Comparison of ENCODE assay signal across 1 cellular context in the genomic region with DNA sequence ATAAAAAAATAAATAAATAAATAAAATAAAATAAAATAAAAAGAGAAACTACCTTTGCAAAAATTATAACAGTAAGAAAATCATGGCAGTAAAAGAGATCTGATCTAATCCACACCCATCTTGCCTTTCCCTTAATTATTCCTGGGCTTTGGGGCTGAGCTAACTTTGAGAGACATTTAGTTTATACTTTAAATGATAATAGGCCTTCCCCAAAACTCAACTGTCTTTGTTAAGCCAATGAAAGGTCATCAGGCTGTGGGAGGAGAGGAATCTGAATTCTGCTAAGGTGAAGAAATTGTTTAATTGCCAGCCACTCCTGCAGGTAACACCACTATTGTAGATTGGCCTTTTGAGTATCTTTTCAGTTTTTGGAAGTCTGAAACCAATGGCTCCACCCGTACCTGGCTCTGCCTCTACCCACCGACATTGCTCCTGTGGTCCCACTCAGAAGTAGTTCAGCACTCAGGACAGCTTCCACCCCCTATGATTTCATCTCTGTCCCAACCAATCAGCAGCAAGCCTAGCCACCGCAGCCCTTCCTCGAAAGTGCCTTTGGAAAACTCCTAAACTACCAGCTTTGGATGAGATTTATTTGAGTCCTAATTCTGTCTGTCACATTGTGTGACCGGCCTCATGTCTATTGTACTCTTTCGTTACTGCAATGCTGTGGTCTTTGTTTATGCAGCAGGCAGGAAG.
TF ChIP-seq lines count a peak whose summit lies in the region.

No MANE protein-coding gene starts in this region.

TF ChIP-seq in K562, 482 proteins besides CTCF, POLR2A, EP300 and RAD21 (continues in another document):
- TF ChIP-seq, protein P1, sequence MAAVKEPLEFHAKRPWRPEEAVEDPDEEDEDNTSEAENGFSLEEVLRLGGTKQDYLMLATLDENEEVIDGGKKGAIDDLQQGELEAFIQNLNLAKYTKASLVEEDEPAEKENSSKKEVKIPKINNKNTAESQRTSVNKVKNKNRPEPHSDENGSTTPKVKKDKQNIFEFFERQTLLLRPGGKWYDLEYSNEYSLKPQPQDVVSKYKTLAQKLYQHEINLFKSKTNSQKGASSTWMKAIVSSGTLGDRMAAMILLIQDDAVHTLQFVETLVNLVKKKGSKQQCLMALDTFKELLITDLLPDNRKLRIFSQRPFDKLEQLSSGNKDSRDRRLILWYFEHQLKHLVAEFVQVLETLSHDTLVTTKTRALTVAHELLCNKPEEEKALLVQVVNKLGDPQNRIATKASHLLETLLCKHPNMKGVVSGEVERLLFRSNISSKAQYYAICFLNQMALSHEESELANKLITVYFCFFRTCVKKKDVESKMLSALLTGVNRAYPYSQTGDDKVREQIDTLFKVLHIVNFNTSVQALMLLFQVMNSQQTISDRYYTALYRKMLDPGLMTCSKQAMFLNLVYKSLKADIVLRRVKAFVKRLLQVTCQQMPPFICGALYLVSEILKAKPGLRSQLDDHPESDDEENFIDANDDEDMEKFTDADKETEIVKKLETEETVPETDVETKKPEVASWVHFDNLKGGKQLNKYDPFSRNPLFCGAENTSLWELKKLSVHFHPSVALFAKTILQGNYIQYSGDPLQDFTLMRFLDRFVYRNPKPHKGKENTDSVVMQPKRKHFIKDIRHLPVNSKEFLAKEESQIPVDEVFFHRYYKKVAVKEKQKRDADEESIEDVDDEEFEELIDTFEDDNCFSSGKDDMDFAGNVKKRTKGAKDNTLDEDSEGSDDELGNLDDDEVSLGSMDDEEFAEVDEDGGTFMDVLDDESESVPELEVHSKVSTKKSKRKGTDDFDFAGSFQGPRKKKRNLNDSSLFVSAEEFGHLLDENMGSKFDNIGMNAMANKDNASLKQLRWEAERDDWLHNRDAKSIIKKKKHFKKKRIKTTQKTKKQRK (IDR thresholded peaks at IDR 0.05; ENCODE audit: borderline replicate concordance, low read depth, low read length), result no peak
- no peak for TF ChIP-seq ZBED1 (IDR thresholded peaks at IDR 0.05)
- peak; percentile 96 for TF ChIP-seq EHMT2 (IDR thresholded peaks at IDR 0.05)
- TF ChIP-seq, protein P2, sequence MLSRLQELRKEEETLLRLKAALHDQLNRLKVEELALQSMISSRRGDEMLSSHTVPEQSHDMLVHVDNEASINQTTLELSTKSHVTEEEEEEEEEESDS (CRISPR knock-in tag; IDR thresholded peaks at IDR 0.05), result no peak
- TF ChIP-seq, protein P3, sequence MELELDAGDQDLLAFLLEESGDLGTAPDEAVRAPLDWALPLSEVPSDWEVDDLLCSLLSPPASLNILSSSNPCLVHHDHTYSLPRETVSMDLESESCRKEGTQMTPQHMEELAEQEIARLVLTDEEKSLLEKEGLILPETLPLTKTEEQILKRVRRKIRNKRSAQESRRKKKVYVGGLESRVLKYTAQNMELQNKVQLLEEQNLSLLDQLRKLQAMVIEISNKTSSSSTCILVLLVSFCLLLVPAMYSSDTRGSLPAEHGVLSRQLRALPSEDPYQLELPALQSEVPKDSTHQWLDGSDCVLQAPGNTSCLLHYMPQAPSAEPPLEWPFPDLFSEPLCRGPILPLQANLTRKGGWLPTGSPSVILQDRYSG (tag; conservative IDR thresholded peaks at IDR 0.05; ENCODE audit: low read depth), result 0 out of 2 replicates have a peak, but pooled peaks have one; percentile 30
- no peak for TF ChIP-seq ZBTB1 (CRISPR knock-in tag; IDR thresholded peaks at IDR 0.05; ENCODE audit: borderline replicate concordance, low read depth)
- no peak for TF ChIP-seq CXXC5 (CRISPR knock-in tag; IDR thresholded peaks at IDR 0.05)
- no peak for TF ChIP-seq KLF16 (IDR thresholded peaks at IDR 0.05)
- TF ChIP-seq, protein P4, sequence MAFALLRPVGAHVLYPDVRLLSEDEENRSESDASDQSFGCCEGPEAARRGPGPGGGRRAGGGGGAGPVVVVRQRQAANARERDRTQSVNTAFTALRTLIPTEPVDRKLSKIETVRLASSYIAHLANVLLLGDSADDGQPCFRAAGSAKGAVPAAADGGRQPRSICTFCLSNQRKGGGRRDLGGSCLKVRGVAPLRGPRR (CRISPR knock-in tag; IDR thresholded peaks at IDR 0.05), result no peak
- TF ChIP-seq THRAP3 (IDR thresholded peaks at IDR 0.05; ENCODE audit: borderline replicate concordance), result no peak
- no peak for TF ChIP-seq TFAM (CRISPR knock-in tag; conservative IDR thresholded peaks at IDR 0.05)
- TF ChIP-seq POU5F1 (IDR thresholded peaks at IDR 0.05; ENCODE audit: borderline replicate concordance, low read depth, low read length, partially characterized antibody), result no peak
- TF ChIP-seq NR2C1 (IDR thresholded peaks at IDR 0.05), result no peak
- no peak for TF ChIP-seq NR2C1 (tag; IDR thresholded peaks at IDR 0.05)
- TF ChIP-seq RNF2 (IDR thresholded peaks at IDR 0.05), result no peak
- TF ChIP-seq, protein P5, sequence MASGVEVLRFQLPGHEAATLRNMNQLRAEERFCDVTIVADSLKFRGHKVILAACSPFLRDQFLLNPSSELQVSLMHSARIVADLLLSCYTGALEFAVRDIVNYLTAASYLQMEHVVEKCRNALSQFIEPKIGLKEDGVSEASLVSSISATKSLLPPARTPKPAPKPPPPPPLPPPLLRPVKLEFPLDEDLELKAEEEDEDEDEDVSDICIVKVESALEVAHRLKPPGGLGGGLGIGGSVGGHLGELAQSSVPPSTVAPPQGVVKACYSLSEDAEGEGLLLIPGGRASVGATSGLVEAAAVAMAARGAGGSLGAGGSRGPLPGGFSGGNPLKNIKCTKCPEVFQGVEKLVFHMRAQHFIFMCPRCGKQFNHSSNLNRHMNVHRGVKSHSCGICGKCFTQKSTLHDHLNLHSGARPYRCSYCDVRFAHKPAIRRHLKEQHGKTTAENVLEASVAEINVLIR (CRISPR knock-in tag; IDR thresholded peaks at IDR 0.05), result no peak
- no peak for TF ChIP-seq PTRF (tag; IDR thresholded peaks at IDR 0.05)
- no peak for TF ChIP-seq ZNF699 (CRISPR knock-in tag; IDR thresholded peaks at IDR 0.05; ENCODE audit: insufficient replicate concordance)
- TF ChIP-seq ZEB2 (IDR thresholded peaks at IDR 0.05), result no peak
- TF ChIP-seq FOXJ3 (CRISPR knock-in tag; IDR thresholded peaks at IDR 0.05), result no peak
- TF ChIP-seq MCM3 (IDR thresholded peaks at IDR 0.05), result no peak
- no peak for TF ChIP-seq TBL1XR1 (IDR thresholded peaks at IDR 0.05; ENCODE audit: low read length in 2 of 2)
- no peak for TF ChIP-seq BRD9 (IDR thresholded peaks at IDR 0.05; ENCODE audit: low read depth, partially characterized antibody)
- no peak for TF ChIP-seq ZSCAN32 (CRISPR knock-in tag; IDR thresholded peaks at IDR 0.05)
- TF ChIP-seq NFYB (IDR thresholded peaks at IDR 0.05; ENCODE audit: extremely low read depth, insufficient read length), result peak; percentile 56
- TF ChIP-seq PTTG1 (tag; IDR thresholded peaks at IDR 0.05; ENCODE audit: low read depth), result no peak
- TF ChIP-seq, protein P6, sequence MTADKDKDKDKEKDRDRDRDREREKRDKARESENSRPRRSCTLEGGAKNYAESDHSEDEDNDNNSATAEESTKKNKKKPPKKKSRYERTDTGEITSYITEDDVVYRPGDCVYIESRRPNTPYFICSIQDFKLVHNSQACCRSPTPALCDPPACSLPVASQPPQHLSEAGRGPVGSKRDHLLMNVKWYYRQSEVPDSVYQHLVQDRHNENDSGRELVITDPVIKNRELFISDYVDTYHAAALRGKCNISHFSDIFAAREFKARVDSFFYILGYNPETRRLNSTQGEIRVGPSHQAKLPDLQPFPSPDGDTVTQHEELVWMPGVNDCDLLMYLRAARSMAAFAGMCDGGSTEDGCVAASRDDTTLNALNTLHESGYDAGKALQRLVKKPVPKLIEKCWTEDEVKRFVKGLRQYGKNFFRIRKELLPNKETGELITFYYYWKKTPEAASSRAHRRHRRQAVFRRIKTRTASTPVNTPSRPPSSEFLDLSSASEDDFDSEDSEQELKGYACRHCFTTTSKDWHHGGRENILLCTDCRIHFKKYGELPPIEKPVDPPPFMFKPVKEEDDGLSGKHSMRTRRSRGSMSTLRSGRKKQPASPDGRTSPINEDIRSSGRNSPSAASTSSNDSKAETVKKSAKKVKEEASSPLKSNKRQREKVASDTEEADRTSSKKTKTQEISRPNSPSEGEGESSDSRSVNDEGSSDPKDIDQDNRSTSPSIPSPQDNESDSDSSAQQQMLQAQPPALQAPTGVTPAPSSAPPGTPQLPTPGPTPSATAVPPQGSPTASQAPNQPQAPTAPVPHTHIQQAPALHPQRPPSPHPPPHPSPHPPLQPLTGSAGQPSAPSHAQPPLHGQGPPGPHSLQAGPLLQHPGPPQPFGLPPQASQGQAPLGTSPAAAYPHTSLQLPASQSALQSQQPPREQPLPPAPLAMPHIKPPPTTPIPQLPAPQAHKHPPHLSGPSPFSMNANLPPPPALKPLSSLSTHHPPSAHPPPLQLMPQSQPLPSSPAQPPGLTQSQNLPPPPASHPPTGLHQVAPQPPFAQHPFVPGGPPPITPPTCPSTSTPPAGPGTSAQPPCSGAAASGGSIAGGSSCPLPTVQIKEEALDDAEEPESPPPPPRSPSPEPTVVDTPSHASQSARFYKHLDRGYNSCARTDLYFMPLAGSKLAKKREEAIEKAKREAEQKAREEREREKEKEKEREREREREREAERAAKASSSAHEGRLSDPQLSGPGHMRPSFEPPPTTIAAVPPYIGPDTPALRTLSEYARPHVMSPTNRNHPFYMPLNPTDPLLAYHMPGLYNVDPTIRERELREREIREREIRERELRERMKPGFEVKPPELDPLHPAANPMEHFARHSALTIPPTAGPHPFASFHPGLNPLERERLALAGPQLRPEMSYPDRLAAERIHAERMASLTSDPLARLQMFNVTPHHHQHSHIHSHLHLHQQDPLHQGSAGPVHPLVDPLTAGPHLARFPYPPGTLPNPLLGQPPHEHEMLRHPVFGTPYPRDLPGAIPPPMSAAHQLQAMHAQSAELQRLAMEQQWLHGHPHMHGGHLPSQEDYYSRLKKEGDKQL (CRISPR knock-in tag; IDR thresholded peaks at IDR 0.05; ENCODE audit: borderline replicate concordance), result no peak
- no peak for TF ChIP-seq RBM17 (IDR thresholded peaks at IDR 0.05; ENCODE audit: borderline replicate concordance, low read depth, low read length)
- no peak for TF ChIP-seq CREB1 (IDR thresholded peaks at IDR 0.05)
- TF ChIP-seq CREB1 (CRISPR knock-in tag; IDR thresholded peaks at IDR 0.05), result no peak
- no peak for TF ChIP-seq HSF4 (CRISPR knock-in tag; IDR thresholded peaks at IDR 0.05; ENCODE audit: borderline replicate concordance)
- TF ChIP-seq, protein P7, sequence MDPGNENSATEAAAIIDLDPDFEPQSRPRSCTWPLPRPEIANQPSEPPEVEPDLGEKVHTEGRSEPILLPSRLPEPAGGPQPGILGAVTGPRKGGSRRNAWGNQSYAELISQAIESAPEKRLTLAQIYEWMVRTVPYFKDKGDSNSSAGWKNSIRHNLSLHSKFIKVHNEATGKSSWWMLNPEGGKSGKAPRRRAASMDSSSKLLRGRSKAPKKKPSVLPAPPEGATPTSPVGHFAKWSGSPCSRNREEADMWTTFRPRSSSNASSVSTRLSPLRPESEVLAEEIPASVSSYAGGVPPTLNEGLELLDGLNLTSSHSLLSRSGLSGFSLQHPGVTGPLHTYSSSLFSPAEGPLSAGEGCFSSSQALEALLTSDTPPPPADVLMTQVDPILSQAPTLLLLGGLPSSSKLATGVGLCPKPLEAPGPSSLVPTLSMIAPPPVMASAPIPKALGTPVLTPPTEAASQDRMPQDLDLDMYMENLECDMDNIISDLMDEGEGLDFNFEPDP (CRISPR knock-in tag; IDR thresholded peaks at IDR 0.05), result no peak
- peak; percentile 91 for TF ChIP-seq MIER1 (IDR thresholded peaks at IDR 0.05; ENCODE audit: low read depth)
- no peak for TF ChIP-seq MEF2D (tag; conservative IDR thresholded peaks at IDR 0.05; ENCODE audit: low read depth)
- TF ChIP-seq HMG20B (CRISPR knock-in tag; IDR thresholded peaks at IDR 0.05), result no peak
- TF ChIP-seq MCM7 (IDR thresholded peaks at IDR 0.05), result no peak
- TF ChIP-seq, protein P8, sequence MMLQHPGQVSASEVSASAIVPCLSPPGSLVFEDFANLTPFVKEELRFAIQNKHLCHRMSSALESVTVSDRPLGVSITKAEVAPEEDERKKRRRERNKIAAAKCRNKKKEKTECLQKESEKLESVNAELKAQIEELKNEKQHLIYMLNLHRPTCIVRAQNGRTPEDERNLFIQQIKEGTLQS (IDR thresholded peaks at IDR 0.05), result peak; percentile 12; the same call in 1 of the 2 replicates
- TF ChIP-seq, protein P8 (CRISPR knock-in tag; conservative IDR thresholded peaks at IDR 0.05), result no peak
- TF ChIP-seq, protein P9, sequence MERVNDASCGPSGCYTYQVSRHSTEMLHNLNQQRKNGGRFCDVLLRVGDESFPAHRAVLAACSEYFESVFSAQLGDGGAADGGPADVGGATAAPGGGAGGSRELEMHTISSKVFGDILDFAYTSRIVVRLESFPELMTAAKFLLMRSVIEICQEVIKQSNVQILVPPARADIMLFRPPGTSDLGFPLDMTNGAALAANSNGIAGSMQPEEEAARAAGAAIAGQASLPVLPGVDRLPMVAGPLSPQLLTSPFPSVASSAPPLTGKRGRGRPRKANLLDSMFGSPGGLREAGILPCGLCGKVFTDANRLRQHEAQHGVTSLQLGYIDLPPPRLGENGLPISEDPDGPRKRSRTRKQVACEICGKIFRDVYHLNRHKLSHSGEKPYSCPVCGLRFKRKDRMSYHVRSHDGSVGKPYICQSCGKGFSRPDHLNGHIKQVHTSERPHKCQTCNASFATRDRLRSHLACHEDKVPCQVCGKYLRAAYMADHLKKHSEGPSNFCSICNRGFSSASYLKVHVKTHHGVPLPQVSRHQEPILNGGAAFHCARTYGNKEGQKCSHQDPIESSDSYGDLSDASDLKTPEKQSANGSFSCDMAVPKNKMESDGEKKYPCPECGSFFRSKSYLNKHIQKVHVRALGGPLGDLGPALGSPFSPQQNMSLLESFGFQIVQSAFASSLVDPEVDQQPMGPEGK (CRISPR knock-in tag; IDR thresholded peaks at IDR 0.05; ENCODE audit: borderline replicate concordance), result no peak
- TF ChIP-seq TEAD1 (CRISPR knock-in tag; IDR thresholded peaks at IDR 0.05), result no peak; a peak in 1 of 4 replicates
- no peak for TF ChIP-seq CBFA2T3 (IDR thresholded peaks at IDR 0.05)
- TF ChIP-seq NEUROD1 (IDR thresholded peaks at IDR 0.05; ENCODE audit: borderline replicate concordance, low read depth, low read length, partially characterized antibody), result no peak
- TF ChIP-seq ZKSCAN8 (CRISPR knock-in tag; IDR thresholded peaks at IDR 0.05), result no peak
- TF ChIP-seq, protein P10, sequence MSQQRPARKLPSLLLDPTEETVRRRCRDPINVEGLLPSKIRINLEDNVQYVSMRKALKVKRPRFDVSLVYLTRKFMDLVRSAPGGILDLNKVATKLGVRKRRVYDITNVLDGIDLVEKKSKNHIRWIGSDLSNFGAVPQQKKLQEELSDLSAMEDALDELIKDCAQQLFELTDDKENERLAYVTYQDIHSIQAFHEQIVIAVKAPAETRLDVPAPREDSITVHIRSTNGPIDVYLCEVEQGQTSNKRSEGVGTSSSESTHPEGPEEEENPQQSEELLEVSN (IDR thresholded peaks at IDR 0.05; ENCODE audit: borderline replicate concordance in 1 of 2, extremely low read depth in 1 of 2, insufficient read depth in 1 of 2, insufficient read length in 1 of 2, low read depth in 1 of 2, low read length in 1 of 2, poor library complexity in 1 of 2, severe bottlenecking in 1 of 2), result no peak
- no peak for TF ChIP-seq PRMT5 (CRISPR knock-in tag; IDR thresholded peaks at IDR 0.05)
- no peak for TF ChIP-seq BRF1 (IDR thresholded peaks at IDR 0.05; ENCODE audit: borderline replicate concordance, extremely low read depth, insufficient read length)
- no peak for TF ChIP-seq SP2 (IDR thresholded peaks at IDR 0.05; ENCODE audit: extremely low read depth, low read depth, low read length, poor library complexity, severe bottlenecking)
- TF ChIP-seq ATF1 (CRISPR knock-in tag; IDR thresholded peaks at IDR 0.05), result no peak
- TF ChIP-seq ATF1 (tag; IDR thresholded peaks at IDR 0.05), result peak; percentile 23; the same call in 1 of the 2 replicates
